Comparison of ENCODE assay signal across 11 cellular contexts in the genomic region with DNA sequence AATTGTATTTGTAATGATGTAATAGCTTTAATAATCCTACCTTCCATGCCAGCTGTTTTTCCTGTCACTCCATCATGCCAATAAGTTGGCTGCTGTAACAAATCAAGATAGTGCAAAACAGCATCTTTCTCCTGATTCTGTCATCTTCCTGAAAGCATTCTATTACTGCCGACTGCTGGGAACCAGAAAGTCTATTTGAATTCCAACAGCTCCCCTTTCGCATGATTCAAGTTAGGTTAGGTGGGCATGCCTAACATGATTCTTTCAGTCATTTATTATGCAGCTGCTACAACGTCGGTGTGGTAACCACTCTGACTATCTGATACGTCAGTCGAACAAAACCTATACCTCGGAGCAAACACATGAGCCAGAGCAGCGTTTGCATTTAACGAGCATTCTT.
DNase-seq lines count a peak whose midpoint lies in the region; ATAC-seq and TF ChIP-seq lines count a peak whose summit lies in the region.
"Had no signal": no experiment of that assay in that cellular context is flagged by ENCODE, and none has a peak within 500 bp of the region (broad histone marks: within the 10 kb centered on the region; RNA-seq: fewer than 3 reads in every experiment).

No MANE protein-coding gene starts in this region.

- H3K9me3 ChIP-seq in suprapubic skin, result no peaks in the 10 kb centered on the region

- no peak overlapping the region for H3K27ac ChIP-seq in suprapubic skin

- ATAC-seq in HG02759 (IDR thresholded peaks at IDR 0.05; ENCODE audit: unreplicated experiment) (no peak), HG03460 (IDR thresholded peaks at IDR 0.05; ENCODE audit: unreplicated experiment) (no peak)
- ATAC-seq: T-helper 17 cell had no signal

- peak overlapping the region; percentile 9 for H3K4me3 ChIP-seq in suprapubic skin

- H3K27me3 ChIP-seq in suprapubic skin, result no peaks in the 10 kb centered on the region

- 48% methylated on average over 9 of the region's 9 CpGs for WGBS in suprapubic skin

- TF ChIP-seq POLR2A in suprapubic skin (IDR thresholded peaks at IDR 0.05), result no peak

- peak in 2 of 3 experiments; percentile 71 to 93 for DNase-seq in NCI-H1417 (lab: John Stamatoyannopoulos, UW)
- DNase-seq in SK-N-DZ (ENCODE audit: low spot score), result peak; percentile 17
- DNase-seq in islet precursor cell, result peak; percentile 57
- DNase-seq in suprapubic skin (ENCODE audit: low spot score in 2 of 2), result no peak
- DNase-seq in NCI-H1092 (lab: John Stamatoyannopoulos, UW), result no peak
- DNase-seq: activated CD4-positive, alpha-beta T cell treated with anti-CD3 and anti-CD28 coated beads, Interleukin-2, amount 50 U/mL, for 48 hours; activated naive CD8-positive, alpha-beta T cell treated with anti-CD3 and anti-CD28 coated beads, Interleukin-2, amount 10 ng/mL, durations not matched to agents 7 days and 5 days; DND-41; T-helper 17 cell had no signal

- no peak for TF ChIP-seq CTCF in suprapubic skin (IDR thresholded peaks at IDR 0.05)

- H3K36me3 ChIP-seq in suprapubic skin, result no peaks in the 10 kb centered on the region

- TF ChIP-seq EP300 in suprapubic skin (IDR thresholded peaks at IDR 0.05), result no peak

- H3K4me1 ChIP-seq in suprapubic skin, result no peaks in the 10 kb centered on the region

Comparison
In these comparisons a context has a peak if more than half of its experiments do, and no peak if none do; other contexts are left out.
1. DNase-seq: peak in NCI-H1417 (2 of 3), SK-N-DZ (single experiment) and islet precursor cell (single experiment); none in suprapubic skin (0 of 2) and NCI-H1092 (single experiment).